8 cellular contexts compared by ENCODE assay signal in the genomic region with DNA sequence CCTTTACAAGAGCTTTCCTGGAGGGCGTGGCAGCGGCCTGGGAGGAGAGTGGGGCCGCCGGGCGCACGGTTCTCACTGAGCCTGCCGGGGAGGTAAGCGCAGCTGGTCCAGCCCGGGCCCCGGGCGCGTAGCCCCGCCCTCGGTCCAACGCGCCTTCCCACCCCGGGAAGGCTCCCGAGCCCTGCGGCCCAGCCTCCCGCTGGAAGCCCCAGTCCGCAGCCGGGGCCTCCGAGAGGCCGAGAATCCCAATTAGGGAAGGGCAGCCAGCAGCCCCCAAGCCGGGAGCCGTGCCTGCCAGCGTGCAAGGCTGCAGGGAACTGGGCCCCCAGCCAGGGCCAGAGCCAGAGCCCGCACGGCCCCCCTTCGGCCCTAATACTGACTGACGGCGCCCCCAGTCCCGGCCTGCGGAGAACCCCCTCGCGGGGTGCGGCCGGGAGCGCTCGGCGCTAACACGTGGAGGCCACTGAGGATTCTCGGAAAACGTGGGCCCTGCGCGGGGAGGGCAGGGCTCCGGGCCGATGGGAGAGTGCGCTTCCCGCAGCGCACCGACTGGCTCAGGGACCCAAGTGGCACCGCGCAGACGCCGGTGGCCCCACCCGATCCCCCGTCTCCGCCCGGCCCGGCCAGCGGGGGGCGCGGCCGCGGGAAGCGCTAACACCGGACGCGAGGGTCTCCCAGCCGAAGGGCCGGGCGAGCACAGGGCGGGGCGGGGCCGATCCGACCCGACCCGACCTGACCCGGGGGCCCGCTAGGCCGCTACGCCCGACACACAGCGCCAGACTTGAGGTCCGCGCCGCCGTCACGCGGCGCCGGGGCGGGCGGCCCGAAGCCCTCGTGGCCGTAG. TPM values are rescaled to one million over a fixed set of nuclear protein-coding genes. Genes with fewer than 3 reads are reported as not detected.
A peak's percentile ranks its signal among the peaks of the same experiment; 100 is the strongest.
DNase-seq lines count a peak whose midpoint lies in the region; ATAC-seq and TF ChIP-seq lines count a peak whose summit lies in the region.

No MANE protein-coding gene starts in this region.

- no peak for TF ChIP-seq CTCF in GM13977 (IDR thresholded peaks at IDR 0.05; ENCODE audit: extremely low read depth, insufficient read depth, missing control alignments)

- DNase-seq in GM13977 (ENCODE audit: low spot score) (peak; percentile 23), astrocyte of the hippocampus (ENCODE audit: low read depth, low spot score) (peak; percentile 83), retina (peak; percentile 75), UCSD-AML1 (lab: John Stamatoyannopoulos, UW; ENCODE audit: unreplicated experiment) (no peak)
- no peak for DNase-seq in activated CD8-positive, alpha-beta T cell treated with anti-CD3 and anti-CD28 coated beads, Interleukin-2, amount 10 ng/mL, durations not matched to agents 7 days and 5 days

- peaks cover 14% of the 10 kb centered on the region for H3K4me1 Mint-ChIP-seq in activated CD8-positive, alpha-beta T cell treated with anti-CD3 and anti-CD28 coated beads, Interleukin-2, amount 10 ng/mL, durations not matched to agents 7 days and 5 days (ENCODE audit: low read depth)

- H3K27ac Mint-ChIP-seq in activated CD8-positive, alpha-beta T cell treated with anti-CD3 and anti-CD28 coated beads, Interleukin-2, amount 10 ng/mL, durations not matched to agents 7 days and 5 days = no peak overlapping the region

- in situ Hi-C loops in GM13977 (cut with MboI; ENCODE audit: low pct_unique_long_range_greater_than_20kb, low sequenced_read_pairs, unreplicated experiment) = no loop called here

- CTCF ChIA-PET in activated CD8-positive, alpha-beta T cell treated with anti-CD3 and anti-CD28 coated beads, Interleukin-2, amount 10 ng/mL, durations not matched to agents 7 days and 5 days (lab: Charles Lee) = no interaction called here

- H3K27me3 Mint-ChIP-seq in activated CD8-positive, alpha-beta T cell treated with anti-CD3 and anti-CD28 coated beads, Interleukin-2, amount 10 ng/mL, durations not matched to agents 7 days and 5 days (ENCODE audit: low read depth) = no peaks in the 10 kb centered on the region

- POLR2A ChIA-PET in activated CD8-positive, alpha-beta T cell treated with anti-CD3 and anti-CD28 coated beads, Interleukin-2, amount 10 ng/mL, durations not matched to agents 7 days and 5 days (lab: Charles Lee) = no interaction called here

- ATAC-seq in HG03039 (IDR thresholded peaks at IDR 0.05; ENCODE audit: unreplicated experiment) (no peak), GM18502 (IDR thresholded peaks at IDR 0.05; ENCODE audit: poor library complexity, unreplicated experiment) (no peak)
- ATAC-seq in activated CD8-positive, alpha-beta T cell treated with anti-CD3 and anti-CD28 coated beads, Interleukin-2, amount 10 ng/mL, durations not matched to agents 7 days and 5 days = no peak

- peaks cover 10% of the 10 kb centered on the region for H3K36me3 Mint-ChIP-seq in activated CD8-positive, alpha-beta T cell treated with anti-CD3 and anti-CD28 coated beads, Interleukin-2, amount 10 ng/mL, durations not matched to agents 7 days and 5 days (ENCODE audit: low read depth)

- no peak overlapping the region for H3K4me3 Mint-ChIP-seq in activated CD8-positive, alpha-beta T cell treated with anti-CD3 and anti-CD28 coated beads, Interleukin-2, amount 10 ng/mL, durations not matched to agents 7 days and 5 days

- peak overlapping the region; percentile 95 for H3K4me3 ChIP-seq in iPS-11a (ENCODE audit: low read depth, low read length)

- no peaks in the 10 kb centered on the region for H3K9me3 Mint-ChIP-seq in activated CD8-positive, alpha-beta T cell treated with anti-CD3 and anti-CD28 coated beads, Interleukin-2, amount 10 ng/mL, durations not matched to agents 7 days and 5 days (ENCODE audit: insufficient read depth)

RNA-seq across cellular contexts. Expression of gene ZFTA, which starts 5.7 kb away (rescaled TPM):
- total RNA-seq in activated CD8-positive, alpha-beta T cell treated with anti-CD3 and anti-CD28 coated beads, Interleukin-2, amount 10 ng/mL, durations not matched to agents 7 days and 5 days = 1 to 10 TPM; 4.5 to 5.6 TPM

RNA-seq across cellular contexts. Expression of gene SPINDOC, which starts 50.4 kb away (rescaled TPM):
- total RNA-seq in activated CD8-positive, alpha-beta T cell treated with anti-CD3 and anti-CD28 coated beads, Interleukin-2, amount 10 ng/mL, durations not matched to agents 7 days and 5 days = 10 to 100 TPM; 49.1 to 50.4 TPM

Comparison
In these comparisons a context has a peak if more than half of its experiments do, and no peak if none do; other contexts are left out.
1. DNase-seq: peak in GM13977 (single experiment), astrocyte of the hippocampus (single experiment) and retina (single experiment); none in UCSD-AML1 (single experiment) and activated CD8-positive, alpha-beta T cell treated with anti-CD3 and anti-CD28 coated beads, Interleukin-2, amount 10 ng/mL, durations not matched to agents 7 days and 5 days (single experiment).